21 cellular contexts compared by ENCODE assay signal in the genomic region with DNA sequence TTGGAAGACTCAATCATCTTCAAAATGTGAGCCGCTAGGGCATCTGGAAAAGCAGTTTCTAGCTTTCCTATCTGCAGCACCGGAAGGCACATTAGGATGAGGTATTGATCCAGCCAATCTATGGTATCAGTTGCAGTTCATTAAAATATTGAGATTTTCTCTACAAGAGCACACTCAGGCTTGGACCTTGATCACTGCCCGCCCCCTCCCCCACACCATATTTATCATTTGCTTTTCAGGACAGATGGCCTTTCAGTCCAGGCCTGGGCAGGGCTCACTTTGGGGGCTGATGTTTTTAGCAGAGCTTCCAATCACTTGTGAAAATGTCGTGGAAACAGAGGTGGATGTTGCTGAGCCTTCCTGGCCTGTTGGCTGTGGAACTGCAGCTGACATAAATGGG. TPM values are rescaled to one million over a fixed set of nuclear protein-coding genes. Genes with fewer than 3 reads are reported as not detected.
DNase-seq lines count a peak whose midpoint lies in the region; ATAC-seq and TF ChIP-seq lines count a peak whose summit lies in the region.
"Had no signal": no experiment of that assay in that cellular context is flagged by ENCODE, and none has a peak within 500 bp of the region (broad histone marks: within the 10 kb centered on the region; RNA-seq: fewer than 3 reads in every experiment).

No MANE protein-coding gene starts in this region.

- H3K4me3 ChIP-seq in heart left ventricle (no peak overlapping the region), WERI-Rb-1 (ENCODE audit: low read depth, low read length) (no peak overlapping the region), mesendoderm (ENCODE audit: low read length) (no peak overlapping the region), upper lobe of right lung (no peak overlapping the region)
- H3K4me3 ChIP-seq: BLaER1, MG63, Peyer's patch, SK-N-MC had no signal

- 75 to 84% (median 81%) methylated on average over 4 of the region's 4 CpGs for WGBS in heart left ventricle, 4 donors
- WGBS in mesendoderm (ENCODE audit: extremely low coverage, insufficient coverage, low lambda C conversion rate): no CpG with 5 or more reads among the region's 4 CpGs

- H3K27ac ChIP-seq in heart left ventricle (no peak overlapping the region), WERI-Rb-1 (peak overlapping the region; percentile 5; the same call in 1 of the 2 replicates), mesendoderm (ENCODE audit: low read depth, low read length) (no peak overlapping the region), upper lobe of right lung (no peak overlapping the region)
- H3K27ac ChIP-seq in CD4-positive, alpha-beta T cell (ENCODE audit: low read depth, low read length): no peak overlapping the region
- H3K27ac ChIP-seq: BLaER1, Peyer's patch, SK-N-MC had no signal

- H3K4me3 Mint-ChIP-seq in CD4-positive, alpha-beta T cell: no peak overlapping the region
- H3K4me3 Mint-ChIP-seq: CD4-positive, CD25-positive, alpha-beta regulatory T cell had no signal

- H3K36me3 ChIP-seq in heart left ventricle (no peaks in the 10 kb centered on the region), WERI-Rb-1 (no peaks in the 10 kb centered on the region), mesendoderm (ENCODE audit: control insufficient read depth, insufficient read depth, low read length) (no peaks in the 10 kb centered on the region), upper lobe of right lung (no peaks in the 10 kb centered on the region)
- H3K36me3 ChIP-seq: BLaER1, MG63, Peyer's patch had no signal

- CTCF ChIA-PET in CD4-positive, alpha-beta T cell (lab: Charles Lee): no interaction called here

- no peak overlapping the region for H2BK120ac ChIP-seq in mesendoderm (ENCODE audit: low read depth, low read length)

- H4K5ac ChIP-seq in mesendoderm (ENCODE audit: low read length): no peak overlapping the region

- H3K27me3 ChIP-seq in heart left ventricle (peaks cover 0 to 48% (median 17%) of the 10 kb centered on the region in 9 donors), WERI-Rb-1 (ENCODE audit: insufficient read depth, low read depth, severe bottlenecking) (no peaks in the 10 kb centered on the region), mesendoderm (ENCODE audit: insufficient read depth, low read length, poor library complexity) (no peaks in the 10 kb centered on the region), upper lobe of right lung (peaks cover 9% of the 10 kb centered on the region)
- H3K27me3 ChIP-seq in CD4-positive, alpha-beta T cell (ENCODE audit: control insufficient read depth, insufficient read depth, low read length): peaks cover 12% of the 10 kb centered on the region
- H3K27me3 ChIP-seq: MG63, Peyer's patch had no signal

- no peaks in the 10 kb centered on the region for H3K4me1 Mint-ChIP-seq in CD4-positive, alpha-beta T cell (ENCODE audit: low read depth)

- no peak overlapping the region for H4K8ac ChIP-seq in mesendoderm (ENCODE audit: low read depth, low read length)

- H3K9me3 ChIP-seq in heart left ventricle (no peaks in the 10 kb centered on the region), WERI-Rb-1 (ENCODE audit: severe bottlenecking) (no peaks in the 10 kb centered on the region), upper lobe of right lung (no peaks in the 10 kb centered on the region)
- H3K9me3 ChIP-seq in CD4-positive, alpha-beta T cell (ENCODE audit: control insufficient read depth, low read length): no peaks in the 10 kb centered on the region
- H3K9me3 ChIP-seq: BLaER1, MG63, Peyer's patch had no signal

- no peak overlapping the region for H3K56ac ChIP-seq in mesendoderm (ENCODE audit: low read length)

- peak overlapping the region; percentile 74 for H3K23ac ChIP-seq in mesendoderm (ENCODE audit: low read length)

- no peak overlapping the region for H3K4ac ChIP-seq in mesendoderm (ENCODE audit: low read depth, low read length)

- H3K36me3 Mint-ChIP-seq in CD4-positive, alpha-beta T cell (ENCODE audit: low read depth): no peaks in the 10 kb centered on the region
- H3K36me3 Mint-ChIP-seq: CD4-positive, CD25-positive, alpha-beta regulatory T cell had no signal

- H3K9ac ChIP-seq in mesendoderm (ENCODE audit: low read length): no peak overlapping the region
- H3K9ac ChIP-seq: BLaER1 had no signal

- TF ChIP-seq CTCF in heart left ventricle (IDR thresholded peaks at IDR 0.05) (no peak), WERI-Rb-1 (IDR thresholded peaks at IDR 0.05; ENCODE audit: low read depth, low read length) (no peak), upper lobe of right lung (IDR thresholded peaks at IDR 0.05) (no peak)
- TF ChIP-seq CTCF in CD4-positive, alpha-beta T cell (IDR thresholded peaks at IDR 0.05): no peak

- peak; percentile 14 for DNase-seq in Right ventricle myocardium superior
- no peak for DNase-seq in heart left ventricle
- no peak for DNase-seq in WERI-Rb-1
- DNase-seq in mesendoderm: no peak
- peak; percentile 10 for DNase-seq in upper lobe of right lung
- DNase-seq in A172 (ENCODE audit: low spot score): no peak
- DNase-seq in HK-2 (ENCODE audit: unreplicated experiment): no peak
- DNase-seq in CD4-positive, alpha-beta T cell: no peak
- DNase-seq: CD4-positive, CD25-positive, alpha-beta regulatory T cell; KBM-7; MG63; NCI-H1048; NCI-H1417 treated with DMSO at 0.1 percent for 48 hours; NCI-H1694 treated with DMSO at 0.1 percent for 48 hours; NCI-H2081; NCI-H2227 treated with DMSO at 0.1 percent for 48 hours; SIG-M5; SW 1271 had no signal

- H2AK5ac ChIP-seq in mesendoderm (ENCODE audit: low read length): no peak overlapping the region

- POLR2A ChIA-PET in CD4-positive, alpha-beta T cell (lab: Charles Lee): no interaction called here

- H2BK15ac ChIP-seq in mesendoderm (replicated peaks; ENCODE audit: low read depth): no peak overlapping the region

- H3K27ac Mint-ChIP-seq in CD4-positive, alpha-beta T cell: no peak overlapping the region
- H3K27ac Mint-ChIP-seq: CD4-positive, CD25-positive, alpha-beta regulatory T cell had no signal

- H3K4me1 ChIP-seq in heart left ventricle (no peaks in the 10 kb centered on the region), mesendoderm (ENCODE audit: control insufficient read depth, low read depth, low read length) (no peaks in the 10 kb centered on the region), upper lobe of right lung (no peaks in the 10 kb centered on the region)

- no peak overlapping the region for H3K18ac ChIP-seq in mesendoderm (ENCODE audit: low read length)

- ATAC-seq in Right ventricle myocardium superior (ENCODE audit: poor library complexity) (no peak), heart left ventricle (no peak), upper lobe of right lung (no peak)
- ATAC-seq in CD4-positive, alpha-beta T cell (ENCODE audit: poor library complexity): no peak

- H2BK5ac ChIP-seq in mesendoderm (ENCODE audit: low read length): no peak overlapping the region

- TF ChIP-seq POLR2A in heart left ventricle (IDR thresholded peaks at IDR 0.05): no peak

- no peaks in the 10 kb centered on the region for H3K79me1 ChIP-seq in mesendoderm (ENCODE audit: low read length)

- peaks cover 72% of the 10 kb centered on the region for H3K27me3 Mint-ChIP-seq in CD4-positive, alpha-beta T cell

- H3K4me2 ChIP-seq in mesendoderm (ENCODE audit: low read length): no peak overlapping the region
- H3K4me2 ChIP-seq: BLaER1 had no signal

- no peaks in the 10 kb centered on the region for H3K79me2 ChIP-seq in mesendoderm (ENCODE audit: control insufficient read depth, insufficient read depth, low read length)

- intact Hi-C loops in Right ventricle myocardium superior (cut with DNase I): no loop called here
- intact Hi-C loops in heart left ventricle (cut with DNase I): no loop called here
- intact Hi-C loops in upper lobe of right lung (cut with DNase I): no loop called here
- intact Hi-C loops in CD4-positive, alpha-beta T cell (cut with DNase I, micrococcal nuclease): no loop called here

- H3K9me3 Mint-ChIP-seq in CD4-positive, alpha-beta T cell: no peaks in the 10 kb centered on the region
- H3K9me3 Mint-ChIP-seq: CD4-positive, CD25-positive, alpha-beta regulatory T cell had no signal

RNA-seq across cellular contexts. Expression of gene LHX4, which starts 17.5 kb away (rescaled TPM):
- total RNA-seq in Right ventricle myocardium superior (not detected), heart left ventricle (not detected), upper lobe of right lung (not detected)
- not detected for polyA plus RNA-seq in heart left ventricle
- 0.21 TPM for polyA plus RNA-seq in mesendoderm (2013, experiment 1 of 2)
- polyA plus RNA-seq in mesendoderm (2013, experiment 2 of 2): 0.18 TPM
- total RNA-seq in A172 (2014; rRNA removed; shearing (Covaris generic)): 0.31 and 0.34 TPM in 2 replicates
- under 1 TPM in 1 of 2 experiments, not detected in 1; 0.03 TPM for total RNA-seq in CD4-positive, alpha-beta T cell
- total RNA-seq: CD4-positive, CD25-positive, alpha-beta regulatory T cell had no signal

Comparison
In these comparisons a context has a peak if more than half of its experiments do, and no peak if none do; other contexts are left out.
1. DNase-seq: peak in Right ventricle myocardium superior (single experiment) and upper lobe of right lung (single experiment); none in heart left ventricle (0 of 5), WERI-Rb-1 (single experiment), mesendoderm (single experiment), A172 (single experiment), HK-2 (single experiment) and CD4-positive, alpha-beta T cell (0 of 10).